Comparison of ENCODE assay signal across 15 cellular contexts in the genomic region with DNA sequence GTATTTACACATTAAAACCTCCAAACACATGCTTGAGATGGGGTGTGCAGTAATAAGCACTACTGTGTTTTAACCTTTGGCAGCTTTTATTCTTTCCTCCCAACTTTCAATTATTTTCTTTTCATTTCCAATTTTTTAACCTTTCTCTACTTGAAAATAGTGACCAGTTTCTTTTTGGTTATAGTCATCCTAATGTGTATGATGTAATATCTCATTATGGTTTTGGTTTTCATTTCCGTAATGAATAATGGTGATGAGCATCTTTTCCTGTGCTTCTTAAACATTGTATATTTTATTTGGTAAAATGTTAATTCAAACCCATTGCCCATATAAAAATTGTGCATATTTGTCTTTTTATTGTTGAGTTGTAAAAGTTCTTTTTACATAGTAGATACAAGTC.
A peak's percentile ranks its signal among the peaks of the same experiment; 100 is the strongest.
DNase-seq lines count a peak whose midpoint lies in the region; ATAC-seq, FAIRE-seq and TF ChIP-seq lines count a peak whose summit lies in the region.
"Had no signal": no experiment of that assay in that cellular context is flagged by ENCODE, and none has a peak within 500 bp of the region (broad histone marks: within the 10 kb centered on the region; RNA-seq: fewer than 3 reads in every experiment).

No MANE protein-coding gene starts in this region.

- no peaks in the 10 kb centered on the region for H3K36me3 Mint-ChIP-seq in activated T-cell treated with anti-CD3 and anti-CD28 coated beads, Interleukin-2, amount 50 U/mL, for 72 hours (ENCODE audit: insufficient read depth in 2 of 2)
- H3K36me3 Mint-ChIP-seq in activated T-cell treated with anti-CD3 and anti-CD28 coated beads, Interleukin-2, amount 50 U/mL, for 4 hours (ENCODE audit: insufficient read depth): peaks cover 4% of the 10 kb centered on the region

- no peaks in the 10 kb centered on the region for H3K9me3 ChIP-seq in kidney (ENCODE audit: control insufficient read depth in 1 of 2, low read length in 2 of 2)
- H3K9me3 ChIP-seq: SJCRH30 had no signal

- FAIRE-seq in TTC549 (lab: Jason Lieb, UNC): peak; percentile 15
- FAIRE-seq in kidney (lab: Jason Lieb, UNC): peak; percentile 78

- peaks cover 20% of the 10 kb centered on the region for H3K4me1 Mint-ChIP-seq in activated T-cell treated with anti-CD3 and anti-CD28 coated beads, Interleukin-2, amount 50 U/mL, for 72 hours (ENCODE audit: low read depth)
- H3K4me1 Mint-ChIP-seq in activated T-cell treated with anti-CD3 and anti-CD28 coated beads, Interleukin-2, amount 50 U/mL, for 4 hours (ENCODE audit: low read depth): peaks cover 8% of the 10 kb centered on the region

- H3K4me3 ChIP-seq in kidney (ENCODE audit: low read length in 2 of 2): no peak overlapping the region
- H3K4me3 ChIP-seq: PC-9, SJCRH30 had no signal

- no peaks in the 10 kb centered on the region for H3K27me3 Mint-ChIP-seq in activated T-cell treated with anti-CD3 and anti-CD28 coated beads, Interleukin-2, amount 50 U/mL, for 72 hours (ENCODE audit: low read depth)
- no peaks in the 10 kb centered on the region for H3K27me3 Mint-ChIP-seq in activated T-cell treated with anti-CD3 and anti-CD28 coated beads, Interleukin-2, amount 50 U/mL, for 4 hours (ENCODE audit: low read depth)
- H3K27me3 Mint-ChIP-seq: IgD-negative memory B cell had no signal

- TF ChIP-seq CTCF in GM13977 (IDR thresholded peaks at IDR 0.05; ENCODE audit: extremely low read depth, insufficient read depth, missing control alignments) (no peak), kidney (IDR thresholded peaks at IDR 0.05; ENCODE audit: borderline replicate concordance, extremely low read depth, insufficient read depth) (no peak)

- intact Hi-C loops in kidney (cut with DNase I): no loop called here

- no peaks in the 10 kb centered on the region for H3K4me1 ChIP-seq in kidney (ENCODE audit: control insufficient read depth in 1 of 2, insufficient read depth in 1 of 2, low read depth in 1 of 2, low read length in 2 of 2)
- H3K4me1 ChIP-seq: SJCRH30 had no signal

- ATAC-seq in activated T-cell treated with anti-CD3 and anti-CD28 coated beads, Interleukin-2, amount 50 U/mL, for 72 hours (replicated peaks in 1 of 2): peak in 1 of 2 donors; percentile 48
- no peak for ATAC-seq in activated T-cell treated with anti-CD3 and anti-CD28 coated beads, Interleukin-2, amount 50 U/mL, for 4 hours
- ATAC-seq in HG03025 (IDR thresholded peaks at IDR 0.05; ENCODE audit: low FRiP score, unreplicated experiment): no peak

- peak overlapping the region; percentile 92 for H3K27ac Mint-ChIP-seq in activated T-cell treated with anti-CD3 and anti-CD28 coated beads, Interleukin-2, amount 50 U/mL, for 72 hours
- H3K27ac Mint-ChIP-seq: IgD-negative memory B cell had no signal

- no peak overlapping the region for H3K9ac ChIP-seq in kidney (ENCODE audit: low read length in 2 of 2)

- DNase-seq in activated T-cell treated with anti-CD3 and anti-CD28 coated beads, Interleukin-2, amount 50 U/mL, for 72 hours: no peak
- DNase-seq in activated T-cell treated with anti-CD3 and anti-CD28 coated beads, Interleukin-2, amount 50 U/mL, for 4 hours: no peak
- DNase-seq in GM13977 (ENCODE audit: low spot score) (peak; percentile 40), kidney (no peak), DMS 273 (lab: John Stamatoyannopoulos, UW; ENCODE audit: unreplicated experiment) (no peak)
- DNase-seq: Calu3, H7, NCI-H1417, NCI-H1930, NCI-H69, PC-9, SJCRH30 had no signal

- no peak overlapping the region for H3K27ac ChIP-seq in kidney (ENCODE audit: low read depth in 2 of 2, low read length in 2 of 2)
- H3K27ac ChIP-seq: PC-9, SJCRH30 had no signal

- no peaks in the 10 kb centered on the region for H3K36me3 ChIP-seq in kidney (ENCODE audit: control insufficient read depth in 1 of 2, insufficient read depth in 2 of 2, low read length in 2 of 2)

- in situ Hi-C loops in GM13977 (cut with MboI; ENCODE audit: low pct_unique_long_range_greater_than_20kb, low sequenced_read_pairs, unreplicated experiment): no loop called here

- H3K4me3 Mint-ChIP-seq in activated T-cell treated with anti-CD3 and anti-CD28 coated beads, Interleukin-2, amount 50 U/mL, for 72 hours: peak overlapping the region in 1 of 2 donors; percentile 74
- H3K4me3 Mint-ChIP-seq in activated T-cell treated with anti-CD3 and anti-CD28 coated beads, Interleukin-2, amount 50 U/mL, for 4 hours: no peak overlapping the region
- H3K4me3 Mint-ChIP-seq: IgD-negative memory B cell had no signal

- no peaks in the 10 kb centered on the region for H3K9me3 Mint-ChIP-seq in activated T-cell treated with anti-CD3 and anti-CD28 coated beads, Interleukin-2, amount 50 U/mL, for 72 hours
- no peaks in the 10 kb centered on the region for H3K9me3 Mint-ChIP-seq in activated T-cell treated with anti-CD3 and anti-CD28 coated beads, Interleukin-2, amount 50 U/mL, for 4 hours
- H3K9me3 Mint-ChIP-seq: IgD-negative memory B cell had no signal
